Comparison of ENCODE assay signal across 17 cellular contexts in genomic region chr3:111246967-111247760, GRCh38.
A peak's percentile ranks its signal among the peaks of the same experiment; 100 is the strongest.
DNase-seq lines count a peak whose midpoint lies in the region; ATAC-seq and TF ChIP-seq lines count a peak whose summit lies in the region.
"Had no signal": no experiment of that assay in that cellular context is flagged by ENCODE, and none has a peak within 500 bp of the region (broad histone marks: within the 10 kb centered on the region; RNA-seq: fewer than 3 reads in every experiment).

No MANE protein-coding gene starts in this region.

- TF ChIP-seq CTCF in RWPE2 (IDR thresholded peaks at IDR 0.05; ENCODE audit: poor library complexity, severe bottlenecking), result no peak
- TF ChIP-seq CTCF in foreskin fibroblast (IDR thresholded peaks at IDR 0.05; ENCODE audit: low read depth, low read length), result no peak
- TF ChIP-seq CTCF in upper lobe of right lung (IDR thresholded peaks at IDR 0.05), result no peak
- no peak for TF ChIP-seq CTCF in GM10266 (IDR thresholded peaks at IDR 0.05; ENCODE audit: control insufficient read depth, insufficient read depth, low read depth, missing control alignments)

- intact Hi-C loops in upper lobe of right lung (cut with DNase I), result no loop called here

- H3K4me3 ChIP-seq in RWPE2 (ENCODE audit: severe bottlenecking) (no peak overlapping the region), foreskin fibroblast (ENCODE audit: low read depth in 1 of 2, low read length in 2 of 2) (no peak overlapping the region), upper lobe of right lung (no peak overlapping the region)
- H3K4me3 ChIP-seq: tibial artery had no signal

- peak; percentile 93 for ATAC-seq in RWPE2 (ENCODE audit: low read depth)
- ATAC-seq in upper lobe of right lung, result peak; percentile 58
- no peak for ATAC-seq in HG03097 (IDR thresholded peaks at IDR 0.05; ENCODE audit: low FRiP score, unreplicated experiment)
- ATAC-seq: left ventricle myocardium superior, T-helper 17 cell had no signal

- H3K27ac ChIP-seq in RWPE2 (ENCODE audit: poor library complexity, severe bottlenecking) (no peak overlapping the region), upper lobe of right lung (no peak overlapping the region)
- H3K27ac ChIP-seq: tibial artery had no signal

- peaks cover 3% of the 10 kb centered on the region for H3K4me1 ChIP-seq in RWPE2 (ENCODE audit: insufficient read depth, poor library complexity, severe bottlenecking)
- no peaks in the 10 kb centered on the region for H3K4me1 ChIP-seq in upper lobe of right lung
- H3K4me1 ChIP-seq: tibial artery had no signal

- H3K36me3 ChIP-seq in RWPE2 (ENCODE audit: low read depth), result no peaks in the 10 kb centered on the region
- no peaks in the 10 kb centered on the region for H3K36me3 ChIP-seq in upper lobe of right lung
- H3K36me3 ChIP-seq: tibial artery had no signal

- DNase-seq in NCI-H1417 (lab: John Stamatoyannopoulos, UW) (peak in 2 of 3 experiments; percentile 24 to 62), NCI-H1417 treated with DMSO at 0.1 percent for 48 hours (lab: John Stamatoyannopoulos, UW) (no peak), RWPE2 (ENCODE audit: low spot score) (no peak), foreskin fibroblast (peak; percentile 93 to 94), upper lobe of right lung (no peak), NCI-H2029 (lab: John Stamatoyannopoulos, UW) (no peak), GM10266 (ENCODE audit: extremely low spot score) (no peak)
- DNase-seq: 8988T, amygdala, foreskin melanocyte, GDM1, left ventricle myocardium superior, MV-4-11, NCI-H748 treated with DMSO at 0.1 percent for 48 hours, T-helper 17 cell, tibial artery had no signal

- no peaks in the 10 kb centered on the region for H3K9me3 ChIP-seq in RWPE2 (ENCODE audit: severe bottlenecking)
- no peaks in the 10 kb centered on the region for H3K9me3 ChIP-seq in upper lobe of right lung

- H3K27me3 ChIP-seq in RWPE2 (ENCODE audit: insufficient read depth, poor library complexity, severe bottlenecking) (no peaks in the 10 kb centered on the region), upper lobe of right lung (no peaks in the 10 kb centered on the region)
- H3K27me3 ChIP-seq: tibial artery had no signal

Comparison
In these comparisons a context has a peak if more than half of its experiments do, and no peak if none do; other contexts are left out.
1. DNase-seq: peak in NCI-H1417 (2 of 3) and foreskin fibroblast (2 of 2); none in NCI-H1417 treated with DMSO at 0.1 percent for 48 hours (single experiment), RWPE2 (single experiment), upper lobe of right lung (single experiment), NCI-H2029 (single experiment) and GM10266 (single experiment).